ENCODE assay signal across 1 cellular context in genomic region chr10:60878224-60878623, GRCh38.
TF ChIP-seq lines count a peak whose summit lies in the region.

No MANE protein-coding gene starts in this region.

TF ChIP-seq in HepG2, 621 proteins besides CTCF, POLR2A, EP300 and RAD21 (continued from another document):
- TF ChIP-seq ZNF512B (CRISPR knock-in tag; IDR thresholded peaks at IDR 0.05; ENCODE audit: borderline replicate concordance) (no peak), ZSCAN20 (CRISPR knock-in tag; IDR thresholded peaks at IDR 0.05; ENCODE audit: borderline replicate concordance) (no peak), ZNF432 (CRISPR knock-in tag; IDR thresholded peaks at IDR 0.05; ENCODE audit: borderline replicate concordance) (no peak), NONO (IDR thresholded peaks at IDR 0.05) (no peak), NONO (CRISPR knock-in tag; conservative IDR thresholded peaks at IDR 0.05) (no peak), PRDM4 (CRISPR knock-in tag; IDR thresholded peaks at IDR 0.05; ENCODE audit: borderline replicate concordance) (no peak), ZFP62 (CRISPR knock-in tag; IDR thresholded peaks at IDR 0.05) (no peak), IKZF4 (CRISPR knock-in tag; IDR thresholded peaks at IDR 0.05; ENCODE audit: borderline replicate concordance, low read depth, not compliant biosample characterization) (no peak)
